In the genomic region with DNA sequence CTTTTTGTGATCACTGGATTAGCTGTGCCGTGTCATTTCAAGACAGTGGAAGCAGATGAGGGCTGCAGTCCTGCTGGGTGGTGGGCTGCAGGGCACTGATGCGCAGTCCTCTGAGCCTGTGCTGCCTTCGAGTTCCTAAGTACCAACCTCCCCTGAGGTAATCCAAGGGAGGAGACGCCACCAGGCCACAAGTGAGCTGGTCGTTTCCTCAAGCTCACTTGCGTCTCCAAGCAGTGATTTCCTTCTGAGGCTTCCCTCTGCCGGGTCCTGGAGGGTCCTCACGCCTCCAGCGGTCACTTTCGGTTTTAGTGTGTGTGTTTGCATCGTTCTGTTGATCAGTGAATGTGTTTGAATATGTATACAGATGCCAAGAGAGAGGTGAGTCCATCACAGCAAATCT, we compare ENCODE assay signal across 9 cellular contexts.
DNase-seq lines count a peak whose midpoint lies in the region; ATAC-seq, FAIRE-seq and TF ChIP-seq lines count a peak whose summit lies in the region.
"Had no signal": no experiment of that assay in that cellular context is flagged by ENCODE, and none has a peak within 500 bp of the region (broad histone marks: within the 10 kb centered on the region; RNA-seq: fewer than 3 reads in every experiment).

No MANE protein-coding gene starts in this region.

- H3K9me3 ChIP-seq in trophoblast cell (ENCODE audit: insufficient read depth, low read depth, low read length) (no peaks in the 10 kb centered on the region), MM.1S (replicated peaks; ENCODE audit: insufficient read depth, low read length) (no peaks in the 10 kb centered on the region)
- H3K9me3 ChIP-seq: thoracic aorta had no signal

- peaks cover 3% of the 10 kb centered on the region for H3K79me1 ChIP-seq in trophoblast cell (ENCODE audit: low read length)

- no peak overlapping the region for H4K12ac ChIP-seq in trophoblast cell (ENCODE audit: low read depth, low read length)

- no peaks in the 10 kb centered on the region for H4K20me1 ChIP-seq in MM.1S (ENCODE audit: insufficient read depth, low read length)

- no peak overlapping the region for H2BK120ac ChIP-seq in trophoblast cell (ENCODE audit: insufficient read depth, low read length, poor library complexity)

- no peak overlapping the region for H4K91ac ChIP-seq in trophoblast cell (ENCODE audit: low read depth, low read length)

- H4K8ac ChIP-seq in trophoblast cell (ENCODE audit: low read depth, low read length) = no peak overlapping the region

- ATAC-seq in GM19025 (IDR thresholded peaks at IDR 0.05; ENCODE audit: low read depth, unreplicated experiment) = peak; percentile 31
- ATAC-seq in HG02938 (IDR thresholded peaks at IDR 0.05; ENCODE audit: unreplicated experiment) = peak; percentile 43

- H2BK5ac ChIP-seq in trophoblast cell (ENCODE audit: low read depth, low read length, poor library complexity) = no peak overlapping the region

- H2AFZ ChIP-seq in trophoblast cell (ENCODE audit: insufficient read depth, low read length, poor library complexity) (no peak overlapping the region), MM.1S (ENCODE audit: low read length) (no peak overlapping the region)

- no peak for TF ChIP-seq POLR2A in H54 (IDR thresholded peaks at IDR 0.05; ENCODE audit: low read depth, low read length)

- H3K9me2 ChIP-seq in MM.1S (replicated peaks; ENCODE audit: insufficient read depth, low read length) = no peaks in the 10 kb centered on the region

- no peak for FAIRE-seq in H54 (lab: Jason Lieb, UNC)

- H2AK5ac ChIP-seq in trophoblast cell (ENCODE audit: low read length) = no peak overlapping the region

- TF ChIP-seq CTCF in MM.1S (IDR thresholded peaks at IDR 0.05; ENCODE audit: low read length) = no peak

- peak overlapping the region; percentile 42 for H3K4ac ChIP-seq in trophoblast cell (ENCODE audit: low read depth, low read length)

- H2BK12ac ChIP-seq in trophoblast cell (ENCODE audit: low read length) = no peak overlapping the region

- no peaks in the 10 kb centered on the region for H3F3A ChIP-seq in MM.1S (ENCODE audit: insufficient read depth, low read length)

- no CpG with 5 or more reads among the region's 11 CpGs for WGBS in trophoblast cell (ENCODE audit: extremely low coverage, insufficient coverage, insufficient read length)

- no peak overlapping the region for H3K23ac ChIP-seq in trophoblast cell (ENCODE audit: low read length)

- H3K4me1 ChIP-seq in trophoblast cell (ENCODE audit: control insufficient read depth in 1 of 2, insufficient read depth in 2 of 2, low read length in 2 of 2) = peaks cover 25 to 30% of the 10 kb centered on the region in 2 experiments
- no peaks in the 10 kb centered on the region for H3K4me1 ChIP-seq in MM.1S (ENCODE audit: low read length)

- H3K79me2 ChIP-seq in trophoblast cell (ENCODE audit: control insufficient read depth, insufficient read depth, low read length, poor library complexity) = peaks cover 23% of the 10 kb centered on the region
- H3K79me2 ChIP-seq in MM.1S (ENCODE audit: low read length) = peaks cover 65% of the 10 kb centered on the region

- no peak overlapping the region for H3K4me2 ChIP-seq in trophoblast cell (ENCODE audit: low read length)
- no peak overlapping the region for H3K4me2 ChIP-seq in MM.1S (ENCODE audit: low read depth, low read length)

- H3K27me3 ChIP-seq in trophoblast cell (ENCODE audit: insufficient read depth, low read length) (no peaks in the 10 kb centered on the region), MM.1S (replicated peaks; ENCODE audit: insufficient read depth, low read length) (no peaks in the 10 kb centered on the region)

- no peak overlapping the region for H3K18ac ChIP-seq in trophoblast cell (ENCODE audit: low read length)

- no peak overlapping the region for H3K4me3 ChIP-seq in trophoblast cell (ENCODE audit: low read depth, low read length)
- H3K4me3 ChIP-seq in MM.1S (ENCODE audit: low read length) = no peak overlapping the region
- H3K4me3 ChIP-seq: thoracic aorta had no signal

- H3K36me3 ChIP-seq in trophoblast cell (ENCODE audit: control insufficient read depth in 1 of 2, insufficient read depth in 2 of 2, low read length in 2 of 2) = no peaks in the 10 kb centered on the region
- H3K36me3 ChIP-seq in MM.1S (replicated peaks; ENCODE audit: insufficient read depth, low read length) = no peaks in the 10 kb centered on the region
- H3K36me3 ChIP-seq: thoracic aorta had no signal

- no peak overlapping the region for H3K27ac ChIP-seq in trophoblast cell (ENCODE audit: low read depth, low read length)
- H3K27ac ChIP-seq in MM.1S (ENCODE audit: low read length) = no peak overlapping the region

- H3K9ac ChIP-seq in trophoblast cell (ENCODE audit: low read length) = no peak overlapping the region
- no peak overlapping the region for H3K9ac ChIP-seq in MM.1S (ENCODE audit: low read length)

- H3K14ac ChIP-seq in trophoblast cell (ENCODE audit: low read length) = no peak overlapping the region

- peak; percentile 44 for DNase-seq in cerebellar cortex (ENCODE audit: low spot score)
- no peak for DNase-seq in trophoblast cell
- no peak for DNase-seq in NCI-H446 (lab: John Stamatoyannopoulos, UW)
- no peak for DNase-seq in H54 (ENCODE audit: insufficient read length, low spot score)
- no peak for DNase-seq in MM.1S
- DNase-seq: NCI-H345 had no signal
